Comparison of ENCODE assay signal across 14 cellular contexts in the genomic region with DNA sequence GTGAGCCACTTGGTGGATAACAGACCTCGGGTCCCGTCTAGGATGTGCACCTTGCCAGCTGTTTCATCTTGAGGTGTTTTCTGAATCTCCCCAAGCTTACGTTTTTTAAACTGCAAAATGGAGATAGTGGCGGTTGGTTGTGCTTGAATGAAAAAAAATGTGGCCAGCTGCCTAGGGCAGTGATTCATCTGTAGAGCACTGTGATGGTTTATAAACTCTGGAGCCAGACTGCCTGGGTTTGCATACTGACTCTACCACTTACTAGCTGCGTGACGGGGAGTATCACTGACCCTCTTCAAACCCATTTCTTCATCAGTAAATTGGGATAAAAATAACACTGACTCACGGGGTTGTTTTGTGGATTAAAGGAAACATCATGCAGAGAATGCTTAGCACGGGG.
DNase-seq lines count a peak whose midpoint lies in the region; ATAC-seq and TF ChIP-seq lines count a peak whose summit lies in the region.
"Had no signal": no experiment of that assay in that cellular context is flagged by ENCODE, and none has a peak within 500 bp of the region (broad histone marks: within the 10 kb centered on the region; RNA-seq: fewer than 3 reads in every experiment).

No MANE protein-coding gene starts in this region.

- H3K27me3 ChIP-seq in GM23248 (replicated peaks; ENCODE audit: insufficient read depth) (no peaks in the 10 kb centered on the region), foreskin keratinocyte (no peaks in the 10 kb centered on the region)
- H3K27me3 ChIP-seq: cardiac muscle cell had no signal

- 29 to 33% methylated on average over 8 of the region's 8 CpGs for WGBS in GM23248 (ENCODE audit: low coverage in 1 of 2, low lambda C conversion rate in 2 of 2, missing lambda C conversion rate in 2 of 2), 2 experiments

- peak; percentile 25 for ATAC-seq in foreskin keratinocyte
- ATAC-seq: stimulated activated naive CD8-positive, alpha-beta T cell treated with anti-CD3 and anti-CD28 coated beads, Interleukin-15, Interleukin-2, amounts not matched to agents 100 U/mL and 50 U/mL, for 24 hours had no signal

- no peaks in the 10 kb centered on the region for H3K9me3 ChIP-seq in GM23248 (ENCODE audit: low read depth)

- H3K4me1 ChIP-seq in GM23248 (ENCODE audit: insufficient read depth) (no peaks in the 10 kb centered on the region), foreskin keratinocyte (peaks cover 10% of the 10 kb centered on the region)

- H3K4me3 ChIP-seq in AG10803 (ENCODE audit: low read length) = no peak overlapping the region
- H3K4me3 ChIP-seq in GM23248 = no peak overlapping the region
- H3K4me3 ChIP-seq: cardiac muscle cell had no signal

- H3K4me2 ChIP-seq in GM23248 (ENCODE audit: unreplicated experiment) = no peak overlapping the region

- no peaks in the 10 kb centered on the region for H3K36me3 ChIP-seq in GM23248 (ENCODE audit: low read depth)
- H3K36me3 ChIP-seq: cardiac muscle cell had no signal

- DNase-seq in AG10803 (ENCODE audit: low read depth) (peak; percentile 21), GM23248 (peak; percentile 45), M059J (ENCODE audit: low read depth) (peak; percentile 19), foreskin keratinocyte (no peak), DMS153 (lab: John Stamatoyannopoulos, UW) (no peak), RPMI8226 (no peak)
- no peak for DNase-seq in stimulated activated CD4-positive, alpha-beta T cell treated with anti-CD3 and anti-CD28 coated beads, Interleukin-4, amount 100 ng/mL, for 4 hours
- DNase-seq in central memory CD4-positive, alpha-beta T cell = no peak
- DNase-seq: activated CD4-positive, CD25-positive, alpha-beta regulatory T cell; KG1; NCI-H2227 treated with DMSO at 0.1 percent for 48 hours; Right ventricle myocardium superior; stimulated activated naive CD8-positive, alpha-beta T cell treated with anti-CD3 and anti-CD28 coated beads, Interleukin-15, Interleukin-2, amounts not matched to agents 100 U/mL and 50 U/mL, for 24 hours had no signal

- in situ Hi-C loops in GM23248 (cut with MboI) = no loop called here

- H2AFZ ChIP-seq in GM23248 = no peak overlapping the region

- no peaks in the 10 kb centered on the region for H3K9me2 ChIP-seq in GM23248 (ENCODE audit: insufficient read depth)

- no peak overlapping the region for H3K9ac ChIP-seq in GM23248

- no peaks in the 10 kb centered on the region for H3K79me2 ChIP-seq in GM23248 (ENCODE audit: insufficient read depth)

- no peaks in the 10 kb centered on the region for H3F3A ChIP-seq in GM23248 (ENCODE audit: insufficient read depth)

- no peaks in the 10 kb centered on the region for H4K20me1 ChIP-seq in GM23248 (ENCODE audit: insufficient read depth)

- H3K27ac ChIP-seq in GM23248 (no peak overlapping the region), foreskin keratinocyte (no peak overlapping the region)
- H3K27ac ChIP-seq: cardiac muscle cell had no signal

- TF ChIP-seq CTCF in AG10803 (conservative IDR thresholded peaks at IDR 0.05; ENCODE audit: low read length) (no peak), foreskin keratinocyte (conservative IDR thresholded peaks at IDR 0.05) (no peak)

Comparison
In these comparisons a context has a peak if more than half of its experiments do, and no peak if none do; other contexts are left out.
1. DNase-seq: peak in AG10803 (single experiment), GM23248 (single experiment) and M059J (single experiment); none in foreskin keratinocyte (0 of 2), stimulated activated CD4-positive, alpha-beta T cell treated with anti-CD3 and anti-CD28 coated beads, Interleukin-4, amount 100 ng/mL, for 4 hours (0 of 2), DMS153 (single experiment), RPMI8226 (single experiment) and central memory CD4-positive, alpha-beta T cell (single experiment).